ENCODE assay signal across 8 cellular contexts in the genomic region with DNA sequence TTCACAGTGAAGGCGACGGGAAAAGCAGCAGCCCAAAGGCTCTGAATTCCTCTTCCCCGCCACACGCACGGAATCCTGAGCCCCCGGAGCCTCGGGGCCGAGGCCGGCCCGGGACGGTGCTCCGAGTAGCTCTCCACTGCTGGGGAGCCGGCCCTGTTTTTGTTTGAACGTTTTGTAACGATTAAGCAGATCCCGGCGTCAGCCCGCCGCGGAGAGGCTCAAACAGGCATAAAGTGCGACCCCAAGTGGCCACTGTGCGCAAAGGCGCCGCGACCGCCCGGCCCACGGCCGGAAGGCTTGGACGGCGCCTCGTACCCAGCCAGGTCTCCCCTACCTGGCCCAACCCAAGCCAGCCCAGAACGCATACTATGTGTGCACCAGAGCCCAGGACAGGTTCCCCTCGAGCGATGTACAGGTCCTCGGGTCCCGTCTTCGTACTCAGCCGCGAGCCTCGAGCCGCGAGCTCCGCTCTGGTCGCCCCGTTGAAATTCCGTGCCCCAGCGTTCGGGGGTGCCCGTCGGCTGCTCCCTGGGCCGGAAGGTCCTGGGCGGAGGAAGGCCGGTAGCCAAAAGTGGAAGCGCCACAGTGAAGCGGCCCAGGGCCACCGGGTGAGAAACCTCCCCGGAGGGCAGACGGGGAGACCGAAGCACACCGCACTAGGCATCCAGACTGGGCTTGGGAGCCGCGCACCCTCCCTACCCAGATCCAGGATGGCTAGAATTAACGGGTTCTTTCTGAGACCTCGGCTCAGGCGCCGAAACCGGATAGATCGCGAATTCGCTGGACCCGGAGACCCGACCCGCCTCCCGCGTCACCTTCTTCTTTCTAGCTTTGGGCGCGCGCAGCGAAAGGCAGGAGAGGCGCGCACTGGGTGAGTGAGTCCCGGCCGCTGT.
A peak's percentile ranks its signal among the peaks of the same experiment; 100 is the strongest.
DNase-seq lines count a peak whose midpoint lies in the region; ATAC-seq lines count a peak whose summit lies in the region.

No MANE protein-coding gene starts in this region.

- DNase-seq in activated gamma-delta T cell treated with Interleukin-2 at 50 U/mL for 16 hours = peak; percentile 41
- DNase-seq in activated gamma-delta T cell (lab: John Stamatoyannopoulos, UW) = no peak
- DNase-seq in NCI-H748 treated with DMSO at 0.1 percent for 48 hours (lab: John Stamatoyannopoulos, UW) = peak; percentile 58
- peak; percentile 41 for DNase-seq in activated CD8-positive, alpha-beta memory T cell treated with anti-CD3 and anti-CD28 coated beads, Interleukin-2, amount 50 U/mL, for 24 hours (ENCODE audit: extremely low read depth)
- peak; percentile 81 for DNase-seq in epidermal melanocyte (ENCODE audit: insufficient read length, low spot score)
- peak; percentile 88 for DNase-seq in midbrain (lab: John Stamatoyannopoulos, UW)
- peak; percentile 91 for DNase-seq in stimulated activated CD8-positive, alpha-beta memory T cell treated with anti-CD3 and anti-CD28 coated beads, Interleukin-4, amount 100 ng/mL, for 48 hours

- ATAC-seq in HG03196 (IDR thresholded peaks at IDR 0.05; ENCODE audit: unreplicated experiment) = peak; percentile 52
